Comparison of ENCODE assay signal across 1 cellular context in genomic region chr11:118628861-118629549, GRCh38.
TF ChIP-seq lines count a peak whose summit lies in the region.

No MANE protein-coding gene starts in this region.

TF ChIP-seq in IMR-90, 13 proteins besides CTCF, POLR2A, EP300 and RAD21:
- TF ChIP-seq FOS (IDR thresholded peaks at IDR 0.05; ENCODE audit: low read depth, low read length) (no peak), RFX5 (IDR thresholded peaks at IDR 0.05; ENCODE audit: low read depth, low read length) (no peak), NFE2L2 (IDR thresholded peaks at IDR 0.05; ENCODE audit: low read depth, low read length) (no peak), RCOR1 (IDR thresholded peaks at IDR 0.05; ENCODE audit: insufficient replicate concordance, low read length) (no peak), BHLHE40 (IDR thresholded peaks at IDR 0.05; ENCODE audit: low read depth, low read length) (no peak), MXI1 (IDR thresholded peaks at IDR 0.05; ENCODE audit: borderline replicate concordance, low read depth, low read length) (no peak), MAFK (IDR thresholded peaks at IDR 0.05; ENCODE audit: low read depth, low read length) (no peak), SMC3 (IDR thresholded peaks at IDR 0.05; ENCODE audit: low read depth, low read length) (no peak), CEBPB (IDR thresholded peaks at IDR 0.05; ENCODE audit: low read depth, low read length) (no peak), MAZ (IDR thresholded peaks at IDR 0.05; ENCODE audit: borderline replicate concordance, low read depth, low read length) (no peak), USF2 (IDR thresholded peaks at IDR 0.05; ENCODE audit: low read depth, low read length) (no peak), CHD1 (IDR thresholded peaks at IDR 0.05; ENCODE audit: low read depth, low read length) (no peak)
